ENCODE assay signal across 8 cellular contexts in the genomic region with DNA sequence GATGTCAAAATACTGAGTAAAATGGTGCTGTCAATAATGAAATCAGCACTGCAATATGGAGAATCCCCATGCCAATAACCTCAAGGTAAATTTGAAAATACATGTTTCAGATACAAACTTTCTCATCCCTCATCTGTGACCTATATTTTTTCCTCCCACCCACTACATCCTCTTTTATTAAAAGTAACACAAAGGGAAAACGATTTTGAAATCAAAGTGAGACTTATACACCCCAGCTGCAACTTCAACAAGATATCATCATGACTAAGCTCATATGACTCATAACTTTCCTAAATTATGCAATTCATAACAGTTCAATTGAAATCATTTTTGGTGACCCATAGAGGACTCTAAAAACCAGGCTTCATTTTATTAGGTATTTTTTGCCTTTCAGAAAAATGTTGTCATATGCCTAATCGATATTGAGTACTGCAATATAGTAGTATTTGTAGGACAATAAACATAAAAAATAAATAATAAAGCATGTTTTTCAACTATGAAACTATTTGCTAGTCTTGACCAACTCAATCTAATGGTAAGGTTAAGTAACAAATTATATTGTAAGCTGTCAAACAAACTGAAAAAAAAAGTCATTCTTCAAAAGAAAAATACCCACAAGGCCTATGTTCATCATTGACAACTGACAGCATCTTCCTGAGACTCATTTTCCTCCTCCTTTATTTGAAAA. TPM values are rescaled to one million over a fixed set of nuclear protein-coding genes. Genes with fewer than 3 reads are reported as not detected.
DNase-seq lines count a peak whose midpoint lies in the region; ATAC-seq, FAIRE-seq and TF ChIP-seq lines count a peak whose summit lies in the region.

No MANE protein-coding gene starts in this region.

- no peak for TF ChIP-seq EP300 in ovary (IDR thresholded peaks at IDR 0.05)

- H3K27ac ChIP-seq in liver (ENCODE audit: low read depth in 1 of 2, low read length in 2 of 2) (peak overlapping the region in 1 of 2 donors; percentile 32), ovary (peak overlapping the region in 1 of 2 donors; percentile 3)

- H3K4me3 Mint-ChIP-seq in activated T-helper 17 cell treated with anti-CD3 and anti-CD28 coated beads, Interleukin-2, amount 50 U/mL, for 72 hours: peak overlapping the region; percentile 89

- H3K4me3 ChIP-seq in liver (ENCODE audit: low read depth in 1 of 3, low read length in 3 of 3) (no peak overlapping the region), ovary (no peak overlapping the region)

- no peak for TF ChIP-seq POLR2A in ovary (IDR thresholded peaks at IDR 0.05)

- H3K27me3 ChIP-seq in liver (ENCODE audit: control insufficient read depth in 4 of 4, insufficient read depth in 4 of 4, low read length in 3 of 4) (no peaks in the 10 kb centered on the region), ovary (no peaks in the 10 kb centered on the region)

- peak overlapping the region; percentile 86 for H3K27ac Mint-ChIP-seq in activated T-helper 17 cell treated with anti-CD3 and anti-CD28 coated beads, Interleukin-2, amount 50 U/mL, for 72 hours

- ATAC-seq in activated T-helper 17 cell treated with anti-CD3 and anti-CD28 coated beads, Interleukin-2, amount 50 U/mL, for 72 hours (replicated peaks): peak; percentile 37
- no peak for ATAC-seq in GM18511 (IDR thresholded peaks at IDR 0.05; ENCODE audit: unreplicated experiment)

- H3K9me3 Mint-ChIP-seq in activated T-helper 17 cell treated with anti-CD3 and anti-CD28 coated beads, Interleukin-2, amount 50 U/mL, for 72 hours: no peaks in the 10 kb centered on the region

- H3K9me3 ChIP-seq in liver (ENCODE audit: control insufficient read depth in 4 of 4, low read length in 3 of 4) (no peaks in the 10 kb centered on the region), ovary (no peaks in the 10 kb centered on the region)

- FAIRE-seq in HTR-8/SVneo (lab: Jason Lieb, UNC): no peak

- peaks cover 37% of the 10 kb centered on the region for H3K4me1 Mint-ChIP-seq in activated T-helper 17 cell treated with anti-CD3 and anti-CD28 coated beads, Interleukin-2, amount 50 U/mL, for 72 hours

- DNase-seq in AG09319 (ENCODE audit: extremely low read depth, low read depth): peak; percentile 44
- peak; percentile 65 for DNase-seq in HTR-8/SVneo (ENCODE audit: insufficient read length, low spot score)
- no peak for DNase-seq in NCI-H748 (lab: John Stamatoyannopoulos, UW; ENCODE audit: unreplicated experiment)
- no peak for DNase-seq in stimulated activated naive CD4-positive, alpha-beta T cell treated with Interleukin-2 at 50 U/mL for 16 hours (lab: John Stamatoyannopoulos, UW)
- no peak for DNase-seq in ovary

- intact Hi-C loops in ovary (cut with DNase I): no loop called here

- WGBS in liver: 57% methylated on average over 2 of the region's 2 CpGs
- 15 to 26% (median 19%) methylated on average over 2 of the region's 2 CpGs for WGBS in ovary, 3 donors

- no peaks in the 10 kb centered on the region for H3K27me3 Mint-ChIP-seq in activated T-helper 17 cell treated with anti-CD3 and anti-CD28 coated beads, Interleukin-2, amount 50 U/mL, for 72 hours

- H3K4me1 ChIP-seq in liver (ENCODE audit: control insufficient read depth in 4 of 4, insufficient read depth in 4 of 4, low read length in 3 of 4) (peaks cover 4 to 25% (median 15%) of the 10 kb centered on the region in 4 donors), ovary (ENCODE audit: insufficient read depth) (peaks cover 17% of the 10 kb centered on the region)

- peaks cover 44% of the 10 kb centered on the region for H3K36me3 Mint-ChIP-seq in activated T-helper 17 cell treated with anti-CD3 and anti-CD28 coated beads, Interleukin-2, amount 50 U/mL, for 72 hours (ENCODE audit: low read depth)

- no peaks in the 10 kb centered on the region for H3K36me3 ChIP-seq in liver (ENCODE audit: control insufficient read depth in 4 of 4, insufficient read depth in 3 of 4, low read depth in 1 of 4, low read length in 3 of 4)
- no peaks in the 10 kb centered on the region for H3K36me3 ChIP-seq in ovary

- TF ChIP-seq CTCF in AG09319 (IDR thresholded peaks at IDR 0.05; ENCODE audit: low read depth, low read length): no peak
- TF ChIP-seq CTCF in liver (IDR thresholded peaks at IDR 0.05; ENCODE audit: low read depth, low read length, missing input control): no peak
- no peak for TF ChIP-seq CTCF in ovary (IDR thresholded peaks at IDR 0.05)

- no peak for TF ChIP-seq RAD21 in liver (IDR thresholded peaks at IDR 0.05)

- H3K9ac ChIP-seq in liver (ENCODE audit: low read depth in 1 of 2, low read length in 2 of 2): no peak overlapping the region

TF ChIP-seq in liver, 16 proteins besides CTCF, POLR2A, EP300 and RAD21:
- TF ChIP-seq NR2F2 (IDR thresholded peaks at IDR 0.05) (no peak), JUND (IDR thresholded peaks at IDR 0.05) (peak; percentile 80 to 89)

RNA-seq across cellular contexts. Expression of a gene that starts 3.0 kb away (rescaled TPM):
- total RNA-seq in activated T-helper 17 cell treated with anti-CD3 and anti-CD28 coated beads, Interleukin-2, amount 50 U/mL, for 72 hours: 10 to 100 TPM; 22.7 to 31.2 TPM
- total RNA-seq in liver (10 to 100 TPM; 12.6 to 14.1 TPM), ovary (10 to 100 TPM; 24.3 to 46.6 (median 30.0) TPM)
- polyA plus RNA-seq in liver (1 to 10 TPM; 3.3 TPM), ovary (10 to 100 TPM; 10.2 to 22.8 TPM)

Comparison
In these comparisons a context has a peak if more than half of its experiments do, and no peak if none do; other contexts are left out.
1. DNase-seq: peak in AG09319 (single experiment) and HTR-8/SVneo (single experiment); none in NCI-H748 (single experiment), stimulated activated naive CD4-positive, alpha-beta T cell treated with Interleukin-2 at 50 U/mL for 16 hours (single experiment) and ovary (0 of 5).